28 cellular contexts compared by ENCODE assay signal in genomic region chr5:174614500-174615135, GRCh38.
"Had no signal": no experiment of that assay in that cellular context is flagged by ENCODE, and none has a peak within 500 bp of the region (broad histone marks: within the 10 kb centered on the region; RNA-seq: fewer than 3 reads in every experiment).

No MANE protein-coding gene starts in this region.

- H3K4me2 ChIP-seq: KMS-11 had no signal

- H3K27ac ChIP-seq: ascending aorta, body of pancreas, cardiac muscle cell, KMS-11, Peyer's patch had no signal

- H3K36me3 ChIP-seq: ascending aorta, cardiac muscle cell, MG63, Peyer's patch had no signal

- H3K9me3 ChIP-seq: ascending aorta, body of pancreas, MG63, Peyer's patch had no signal

- H3K36me3 Mint-ChIP-seq: activated CD8-positive, alpha-beta memory T cell treated with anti-CD3 and anti-CD28 coated beads, Interleukin-2, amount 10 ng/mL, durations not matched to agents 7 days and 5 days; activated naive CD4-positive, alpha-beta T cell treated with anti-CD3 and anti-CD28 coated beads, Interleukin-2, amount 50 U/mL, for 72 hours; IgD-negative memory B cell had no signal

- H3K4me3 Mint-ChIP-seq: activated B cell treated with CpG ODN at 0.5 μM for 24 hours; activated CD8-positive, alpha-beta memory T cell treated with anti-CD3 and anti-CD28 coated beads, Interleukin-2, amount 10 ng/mL, durations not matched to agents 7 days and 5 days; activated CD8-positive, alpha-beta T cell treated with anti-CD3 and anti-CD28 coated beads, Interleukin-2, amount 10 ng/mL, durations not matched to agents 7 days and 5 days; activated naive CD8-positive, alpha-beta T cell treated with anti-CD3 and anti-CD28 coated beads, Interleukin-2, amount 50 U/mL, for 24 hours; activated T-cell treated with anti-CD3 and anti-CD28 coated beads, Interleukin-2, amount 50 U/mL, for 24 hours; IgD-negative memory B cell; T-helper 17 cell had no signal

- H3K27me3 Mint-ChIP-seq: activated B cell treated with CpG ODN at 0.5 μM for 24 hours; activated CD8-positive, alpha-beta memory T cell treated with anti-CD3 and anti-CD28 coated beads, Interleukin-2, amount 10 ng/mL, durations not matched to agents 7 days and 5 days had no signal

- H3K27ac Mint-ChIP-seq: activated B cell treated with CpG ODN at 0.5 μM for 24 hours; activated CD8-positive, alpha-beta memory T cell treated with anti-CD3 and anti-CD28 coated beads, Interleukin-2, amount 10 ng/mL, durations not matched to agents 7 days and 5 days; activated CD8-positive, alpha-beta T cell treated with anti-CD3 and anti-CD28 coated beads, Interleukin-2, amount 10 ng/mL, durations not matched to agents 7 days and 5 days; activated naive CD4-positive, alpha-beta T cell treated with anti-CD3 and anti-CD28 coated beads, Interleukin-2, amount 50 U/mL, for 72 hours; activated naive CD8-positive, alpha-beta T cell treated with anti-CD3 and anti-CD28 coated beads, Interleukin-2, amount 50 U/mL, for 24 hours; activated T-cell treated with anti-CD3 and anti-CD28 coated beads, Interleukin-2, amount 50 U/mL, for 24 hours; T-helper 17 cell had no signal

- H3K9me3 Mint-ChIP-seq: activated B cell treated with CpG ODN at 0.5 μM for 24 hours; activated naive CD4-positive, alpha-beta T cell treated with anti-CD3 and anti-CD28 coated beads, Interleukin-2, amount 50 U/mL, for 72 hours had no signal

- H3K27me3 ChIP-seq: ascending aorta, body of pancreas, cardiac muscle cell, MG63, Peyer's patch had no signal

- ATAC-seq: activated CD8-positive, alpha-beta memory T cell treated with anti-CD3 and anti-CD28 coated beads, Interleukin-2, amount 10 ng/mL, durations not matched to agents 7 days and 5 days; activated CD8-positive, alpha-beta T cell treated with anti-CD3 and anti-CD28 coated beads, Interleukin-2, amount 10 ng/mL, durations not matched to agents 7 days and 5 days; activated naive CD4-positive, alpha-beta T cell treated with anti-CD3 and anti-CD28 coated beads, Interleukin-2, amount 50 U/mL, for 72 hours; activated naive CD8-positive, alpha-beta T cell treated with anti-CD3 and anti-CD28 coated beads, Interleukin-2, amount 50 U/mL, for 24 hours; body of pancreas; T-helper 17 cell had no signal

- H3K9ac ChIP-seq: KMS-11 had no signal

- H3K4me3 ChIP-seq: ascending aorta, body of pancreas, cardiac muscle cell, MG63, Peyer's patch had no signal

- H3K4me1 Mint-ChIP-seq: activated B cell treated with CpG ODN at 0.5 μM for 24 hours; activated CD8-positive, alpha-beta memory T cell treated with anti-CD3 and anti-CD28 coated beads, Interleukin-2, amount 10 ng/mL, durations not matched to agents 7 days and 5 days; activated naive CD8-positive, alpha-beta T cell treated with anti-CD3 and anti-CD28 coated beads, Interleukin-2, amount 50 U/mL, for 24 hours; IgD-negative memory B cell; T-helper 17 cell had no signal

- DNase-seq: activated B cell treated with CpG ODN at 0.5 μM for 24 hours; activated CD4-positive, alpha-beta T cell treated with anti-CD3 and anti-CD28 coated beads, Interleukin-2, amount 50 U/mL, for 4 hours; activated CD8-positive, alpha-beta memory T cell treated with anti-CD3 and anti-CD28 coated beads, Interleukin-2, amount 10 ng/mL, durations not matched to agents 7 days and 5 days; activated CD8-positive, alpha-beta T cell treated with anti-CD3 and anti-CD28 coated beads, Interleukin-2, amount 10 ng/mL, durations not matched to agents 7 days and 5 days; activated effector memory CD4-positive, alpha-beta T cell treated with anti-CD3 and anti-CD28 coated beads, Interleukin-2, amount 50 U/mL, for 16 hours; activated naive CD4-positive, alpha-beta T cell treated with Interleukin-2 at 50 U/mL for 16 hours; activated naive CD8-positive, alpha-beta T cell treated with anti-CD3 and anti-CD28 coated beads, Interleukin-2, amount 50 U/mL, for 24 hours; activated T-cell treated with anti-CD3 and anti-CD28 coated beads, Interleukin-2, amount 50 U/mL, for 24 hours; amniotic stem cell; body of pancreas; cerebellar nuclear complex; MG63; MV-4-11; NCI-H1105; NCI-H1436 treated with DMSO at 0.1 percent for 48 hours; NCI-H187; NCI-H2081; NCI-H510A treated with DMSO at 0.1 percent for 48 hours; NCI-H69; Peyer's patch; SIG-M5; T-helper 17 cell; T-helper 9 cell had no signal

- H3K4me1 ChIP-seq: ascending aorta, body of pancreas had no signal
